ENCODE assay signal across 29 cellular contexts in the genomic region with DNA sequence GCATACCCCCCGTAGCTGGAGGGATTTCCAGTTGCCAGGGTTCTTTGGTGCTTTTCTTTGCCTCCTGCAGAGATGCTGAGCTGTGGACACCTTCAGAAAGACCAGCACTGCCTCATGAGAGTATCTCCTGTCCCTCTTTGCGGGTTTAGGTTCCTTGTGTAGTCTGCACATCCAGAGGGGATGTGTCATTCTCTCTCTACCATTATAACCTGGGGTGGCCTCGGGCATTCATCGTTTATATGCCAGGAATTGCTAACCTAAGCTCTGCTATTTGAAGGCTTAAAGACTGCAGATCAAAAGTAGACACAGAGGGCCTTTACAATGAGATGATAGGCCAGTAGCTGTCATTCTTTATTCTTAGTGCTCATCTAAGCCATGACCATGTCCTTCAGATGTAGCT.
"Had no signal": no experiment of that assay in that cellular context is flagged by ENCODE, and none has a peak within 500 bp of the region (broad histone marks: within the 10 kb centered on the region; RNA-seq: fewer than 3 reads in every experiment).

No MANE protein-coding gene starts in this region.

- H3K9me3 ChIP-seq: left lung, neutrophil, right lobe of liver, stomach, testis, thyroid gland, transverse colon, upper lobe of left lung, vagina had no signal

- H3K4me3 ChIP-seq: left lung, lung, neural progenitor cell, right lobe of liver, skin epidermis, stomach, testis, thyroid gland, transverse colon, upper lobe of left lung, vagina had no signal

- H3K9ac ChIP-seq: neural progenitor cell, parathyroid adenoma had no signal

- H3K4me1 ChIP-seq: left lung, right lobe of liver had no signal

- H3K36me3 ChIP-seq: neural progenitor cell, vagina had no signal

- DNase-seq: immature natural killer cell; kidney; left colon; left lung; mesendoderm; naive B cell; natural killer cell; nephron progenitor cell; occipital lobe; retina; right lobe of liver; stimulated activated CD4-positive, alpha-beta T cell treated with anti-CD3 and anti-CD28 coated beads, Interleukin-12 subunit alpha, Interleukin-12 subunit beta, amount 100 ng/mL, for 4 hours; stimulated activated CD4-positive, alpha-beta T cell treated with anti-CD3 and anti-CD28 coated beads, Interleukin-15, amount 100 ng/mL, for 24 hours; stimulated activated CD4-positive, alpha-beta T cell treated with anti-CD3 and anti-CD28 coated beads, Interleukin-2, amount 100 ng/mL, for 24 hours; stimulated activated CD4-positive, alpha-beta T cell treated with anti-CD3 and anti-CD28 coated beads, Interleukin-4, amount 100 ng/mL, for 1 hour; stimulated activated naive B cell treated with anti-CD40 and anti-IgM and Interleukin-4, amounts not matched to agents 10 μg/mL and 1 μg/mL and 100 μg/mL, for 72 hours; stimulated activated naive CD8-positive, alpha-beta T cell treated with anti-CD3 and anti-CD28 coated beads, Interleukin-15, Interleukin-2, amounts not matched to agents 100 U/mL and 50 U/mL, for 24 hours; stomach; thyroid gland; transverse colon; upper lobe of left lung had no signal

- H3K27me3 ChIP-seq: left lung, neural progenitor cell, neutrophil, right lobe of liver, stomach, testis, thyroid gland, transverse colon, upper lobe of left lung, vagina had no signal

- ATAC-seq: left colon; left lung; natural killer cell; right lobe of liver; stimulated activated naive B cell treated with anti-CD40 and anti-IgM and Interleukin-4, amounts not matched to agents 10 μg/mL and 1 μg/mL and 100 μg/mL, for 72 hours; stimulated activated naive CD8-positive, alpha-beta T cell treated with anti-CD3 and anti-CD28 coated beads, Interleukin-15, Interleukin-2, amounts not matched to agents 100 U/mL and 50 U/mL, for 24 hours had no signal

- H3K79me2 ChIP-seq: parathyroid adenoma had no signal

- H3K27ac ChIP-seq: left lung, neural progenitor cell, neutrophil, parathyroid adenoma, right lobe of liver, skin epidermis, stomach, testis, thyroid gland, transverse colon, upper lobe of left lung, vagina had no signal

- H2AFZ ChIP-seq: neural progenitor cell, parathyroid adenoma had no signal

- FAIRE-seq: islet of Langerhans, kidney had no signal
